In the genomic region with DNA sequence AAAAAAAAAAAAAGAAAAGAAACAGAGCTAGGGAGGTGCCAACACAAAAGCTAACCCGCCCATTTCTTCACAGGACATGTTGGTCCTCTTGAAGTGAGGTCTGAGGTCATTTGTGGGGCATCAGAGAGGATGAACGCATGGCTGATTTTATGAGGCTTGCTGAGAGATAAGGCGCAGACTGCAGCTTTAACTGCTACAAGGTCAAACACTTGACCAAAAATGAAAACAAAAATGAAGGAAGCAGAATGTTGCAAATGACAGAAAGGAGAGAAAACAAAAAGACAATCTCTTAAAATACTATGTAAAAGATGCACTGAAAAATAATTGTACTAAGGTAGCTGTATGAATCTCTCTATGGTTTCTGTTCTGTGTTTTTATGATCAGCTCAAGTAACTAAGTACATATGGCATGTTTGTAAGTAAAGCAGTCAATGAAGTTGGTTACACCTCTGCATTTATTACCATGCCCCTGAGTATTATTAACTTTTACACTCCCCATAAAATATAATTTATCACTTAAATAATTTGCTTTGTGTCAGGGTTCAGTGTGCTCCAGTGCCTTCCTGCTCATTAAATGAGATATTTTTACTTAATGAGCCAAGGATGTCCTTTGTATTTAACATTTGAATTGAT, we compare ENCODE assay signal across 1 cellular context.
TF ChIP-seq lines count a peak whose summit lies in the region.

No MANE protein-coding gene starts in this region.

TF ChIP-seq in HEK293, 187 proteins besides CTCF, POLR2A, EP300 and RAD21 (continued from another document and continues in another):
- TF ChIP-seq, protein P1, sequence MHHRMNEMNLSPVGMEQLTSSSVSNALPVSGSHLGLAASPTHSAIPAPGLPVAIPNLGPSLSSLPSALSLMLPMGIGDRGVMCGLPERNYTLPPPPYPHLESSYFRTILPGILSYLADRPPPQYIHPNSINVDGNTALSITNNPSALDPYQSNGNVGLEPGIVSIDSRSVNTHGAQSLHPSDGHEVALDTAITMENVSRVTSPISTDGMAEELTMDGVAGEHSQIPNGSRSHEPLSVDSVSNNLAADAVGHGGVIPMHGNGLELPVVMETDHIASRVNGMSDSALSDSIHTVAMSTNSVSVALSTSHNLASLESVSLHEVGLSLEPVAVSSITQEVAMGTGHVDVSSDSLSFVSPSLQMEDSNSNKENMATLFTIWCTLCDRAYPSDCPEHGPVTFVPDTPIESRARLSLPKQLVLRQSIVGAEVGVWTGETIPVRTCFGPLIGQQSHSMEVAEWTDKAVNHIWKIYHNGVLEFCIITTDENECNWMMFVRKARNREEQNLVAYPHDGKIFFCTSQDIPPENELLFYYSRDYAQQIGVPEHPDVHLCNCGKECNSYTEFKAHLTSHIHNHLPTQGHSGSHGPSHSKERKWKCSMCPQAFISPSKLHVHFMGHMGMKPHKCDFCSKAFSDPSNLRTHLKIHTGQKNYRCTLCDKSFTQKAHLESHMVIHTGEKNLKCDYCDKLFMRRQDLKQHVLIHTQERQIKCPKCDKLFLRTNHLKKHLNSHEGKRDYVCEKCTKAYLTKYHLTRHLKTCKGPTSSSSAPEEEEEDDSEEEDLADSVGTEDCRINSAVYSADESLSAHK (tag by site-specific recombination; IDR thresholded peaks at IDR 0.05) = peak; percentile 47
- TF ChIP-seq ZNF394 (tag by site-specific recombination; IDR thresholded peaks at IDR 0.05; ENCODE audit: borderline replicate concordance) (peak; percentile 53; the same call in 1 of the 2 replicates), ZNF600 (tag by site-specific recombination; IDR thresholded peaks at IDR 0.05) (peak; percentile 53; the same call in 1 of the 2 replicates), ZBTB7A (tag by site-specific recombination; IDR thresholded peaks at IDR 0.05; ENCODE audit: low read depth) (no peak), ZBTB21 (tag by site-specific recombination; IDR thresholded peaks at IDR 0.05) (peak; percentile 77), SCRT1 (tag by site-specific recombination; IDR thresholded peaks at IDR 0.05; ENCODE audit: borderline replicate concordance) (peak; percentile 77), ZSCAN30 (tag by site-specific recombination; IDR thresholded peaks at IDR 0.05) (peak; percentile 94), ZBTB8A (tag by site-specific recombination; IDR thresholded peaks at IDR 0.05) (peak; percentile 43), TCF7L2 (IDR thresholded peaks at IDR 0.05; ENCODE audit: borderline replicate concordance, low read depth, low read length) (peak; percentile 71), OVOL3 (tag by site-specific recombination; IDR thresholded peaks at IDR 0.05) (peak; percentile 67; the same call in 1 of the 2 replicates), ZNF132 (tag by site-specific recombination; IDR thresholded peaks at IDR 0.05; ENCODE audit: borderline replicate concordance) (no peak), RBAK (tag by site-specific recombination; IDR thresholded peaks at IDR 0.05) (no peak), ZNF138 (tag by site-specific recombination; IDR thresholded peaks at IDR 0.05; ENCODE audit: borderline replicate concordance) (no peak), ZNF341 (tag by site-specific recombination; IDR thresholded peaks at IDR 0.05; ENCODE audit: low read depth) (0 out of 2 replicates have a peak, but pooled peaks have one; percentile 26), GFI1B (tag by site-specific recombination; IDR thresholded peaks at IDR 0.05) (peak; percentile 66; the same call in 1 of the 2 replicates), ZNF555 (tag by site-specific recombination; conservative IDR thresholded peaks at IDR 0.05) (no peak), ZXDB (tag by site-specific recombination; IDR thresholded peaks at IDR 0.05) (peak; percentile 88), ZNF623 (tag by site-specific recombination; IDR thresholded peaks at IDR 0.05) (no peak), ZNF596 (tag by site-specific recombination; IDR thresholded peaks at IDR 0.05) (0 out of 2 replicates have a peak, but pooled peaks have one; percentile 5), ZNF354C (tag by site-specific recombination; IDR thresholded peaks at IDR 0.05; ENCODE audit: borderline replicate concordance, low read depth) (no peak), ZNF184 (tag by site-specific recombination; IDR thresholded peaks at IDR 0.05) (no peak), HOXA7 (CRISPR knock-in tag; IDR thresholded peaks at IDR 0.05; ENCODE audit: borderline replicate concordance) (no peak), ZNF366 (tag by site-specific recombination; conservative IDR thresholded peaks at IDR 0.05) (peak; percentile 89)
- TF ChIP-seq, protein P2, sequence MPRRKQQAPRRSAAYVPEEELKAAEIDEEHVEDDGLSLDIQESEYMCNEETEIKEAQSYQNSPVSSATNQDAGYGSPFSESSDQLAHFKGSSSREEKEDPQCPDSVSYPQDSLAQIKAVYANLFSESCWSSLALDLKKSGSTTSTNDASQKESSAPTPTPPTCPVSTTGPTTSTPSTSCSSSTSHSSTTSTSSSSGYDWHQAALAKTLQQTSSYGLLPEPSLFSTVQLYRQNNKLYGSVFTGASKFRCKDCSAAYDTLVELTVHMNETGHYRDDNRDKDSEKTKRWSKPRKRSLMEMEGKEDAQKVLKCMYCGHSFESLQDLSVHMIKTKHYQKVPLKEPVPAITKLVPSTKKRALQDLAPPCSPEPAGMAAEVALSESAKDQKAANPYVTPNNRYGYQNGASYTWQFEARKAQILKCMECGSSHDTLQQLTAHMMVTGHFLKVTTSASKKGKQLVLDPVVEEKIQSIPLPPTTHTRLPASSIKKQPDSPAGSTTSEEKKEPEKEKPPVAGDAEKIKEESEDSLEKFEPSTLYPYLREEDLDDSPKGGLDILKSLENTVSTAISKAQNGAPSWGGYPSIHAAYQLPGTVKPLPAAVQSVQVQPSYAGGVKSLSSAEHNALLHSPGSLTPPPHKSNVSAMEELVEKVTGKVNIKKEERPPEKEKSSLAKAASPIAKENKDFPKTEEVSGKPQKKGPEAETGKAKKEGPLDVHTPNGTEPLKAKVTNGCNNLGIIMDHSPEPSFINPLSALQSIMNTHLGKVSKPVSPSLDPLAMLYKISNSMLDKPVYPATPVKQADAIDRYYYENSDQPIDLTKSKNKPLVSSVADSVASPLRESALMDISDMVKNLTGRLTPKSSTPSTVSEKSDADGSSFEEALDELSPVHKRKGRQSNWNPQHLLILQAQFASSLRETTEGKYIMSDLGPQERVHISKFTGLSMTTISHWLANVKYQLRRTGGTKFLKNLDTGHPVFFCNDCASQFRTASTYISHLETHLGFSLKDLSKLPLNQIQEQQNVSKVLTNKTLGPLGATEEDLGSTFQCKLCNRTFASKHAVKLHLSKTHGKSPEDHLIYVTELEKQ (tag by site-specific recombination; IDR thresholded peaks at IDR 0.05; ENCODE audit: borderline replicate concordance) = peak; percentile 90
- TF ChIP-seq, protein P3, sequence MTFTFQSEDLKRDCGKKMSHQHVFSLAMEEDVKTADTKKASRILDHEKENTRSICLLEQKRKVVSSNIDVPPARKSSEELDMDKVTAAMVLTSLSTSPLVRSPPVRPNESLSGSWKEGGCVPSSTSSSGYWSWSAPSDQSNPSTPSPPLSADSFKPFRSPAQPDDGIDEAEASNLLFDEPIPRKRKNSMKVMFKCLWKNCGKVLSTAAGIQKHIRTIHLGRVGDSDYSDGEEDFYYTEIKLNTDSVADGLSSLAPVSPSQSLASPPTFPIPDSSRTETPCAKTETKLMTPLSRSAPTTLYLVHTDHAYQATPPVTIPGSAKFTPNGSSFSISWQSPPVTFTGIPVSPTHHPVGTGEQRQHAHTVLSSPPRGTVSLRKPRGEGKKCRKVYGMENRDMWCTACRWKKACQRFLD (tag by site-specific recombination; IDR thresholded peaks at IDR 0.05) = no peak
- TF ChIP-seq, protein P4, sequence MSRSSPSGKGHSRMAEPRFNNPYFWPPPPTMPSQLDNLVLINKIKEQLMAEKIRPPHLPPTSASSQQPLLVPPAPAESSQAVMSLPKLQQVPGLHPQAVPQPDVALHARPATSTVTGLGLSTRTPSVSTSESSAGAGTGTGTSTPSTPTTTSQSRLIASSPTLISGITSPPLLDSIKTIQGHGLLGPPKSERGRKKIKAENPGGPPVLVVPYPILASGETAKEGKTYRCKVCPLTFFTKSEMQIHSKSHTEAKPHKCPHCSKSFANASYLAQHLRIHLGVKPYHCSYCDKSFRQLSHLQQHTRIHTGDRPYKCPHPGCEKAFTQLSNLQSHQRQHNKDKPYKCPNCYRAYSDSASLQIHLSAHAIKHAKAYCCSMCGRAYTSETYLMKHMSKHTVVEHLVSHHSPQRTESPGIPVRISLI (tag by site-specific recombination; IDR thresholded peaks at IDR 0.05) = 0 out of 2 replicates have a peak, but pooled peaks have one; percentile 58
- TF ChIP-seq, protein P5, sequence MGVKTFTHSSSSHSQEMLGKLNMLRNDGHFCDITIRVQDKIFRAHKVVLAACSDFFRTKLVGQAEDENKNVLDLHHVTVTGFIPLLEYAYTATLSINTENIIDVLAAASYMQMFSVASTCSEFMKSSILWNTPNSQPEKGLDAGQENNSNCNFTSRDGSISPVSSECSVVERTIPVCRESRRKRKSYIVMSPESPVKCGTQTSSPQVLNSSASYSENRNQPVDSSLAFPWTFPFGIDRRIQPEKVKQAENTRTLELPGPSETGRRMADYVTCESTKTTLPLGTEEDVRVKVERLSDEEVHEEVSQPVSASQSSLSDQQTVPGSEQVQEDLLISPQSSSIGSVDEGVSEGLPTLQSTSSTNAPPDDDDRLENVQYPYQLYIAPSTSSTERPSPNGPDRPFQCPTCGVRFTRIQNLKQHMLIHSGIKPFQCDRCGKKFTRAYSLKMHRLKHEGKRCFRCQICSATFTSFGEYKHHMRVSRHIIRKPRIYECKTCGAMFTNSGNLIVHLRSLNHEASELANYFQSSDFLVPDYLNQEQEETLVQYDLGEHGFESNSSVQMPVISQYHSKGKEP (tag by site-specific recombination; IDR thresholded peaks at IDR 0.05) = peak; percentile 100
- TF ChIP-seq, protein P6, sequence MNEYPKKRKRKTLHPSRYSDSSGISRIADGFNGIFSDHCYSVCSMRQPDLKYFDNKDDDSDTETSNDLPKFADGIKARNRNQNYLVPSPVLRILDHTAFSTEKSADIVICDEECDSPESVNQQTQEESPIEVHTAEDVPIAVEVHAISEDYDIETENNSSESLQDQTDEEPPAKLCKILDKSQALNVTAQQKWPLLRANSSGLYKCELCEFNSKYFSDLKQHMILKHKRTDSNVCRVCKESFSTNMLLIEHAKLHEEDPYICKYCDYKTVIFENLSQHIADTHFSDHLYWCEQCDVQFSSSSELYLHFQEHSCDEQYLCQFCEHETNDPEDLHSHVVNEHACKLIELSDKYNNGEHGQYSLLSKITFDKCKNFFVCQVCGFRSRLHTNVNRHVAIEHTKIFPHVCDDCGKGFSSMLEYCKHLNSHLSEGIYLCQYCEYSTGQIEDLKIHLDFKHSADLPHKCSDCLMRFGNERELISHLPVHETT (tag by site-specific recombination; IDR thresholded peaks at IDR 0.05) = peak; percentile 74; the same call in 1 of the 2 replicates
- TF ChIP-seq, protein P7, sequence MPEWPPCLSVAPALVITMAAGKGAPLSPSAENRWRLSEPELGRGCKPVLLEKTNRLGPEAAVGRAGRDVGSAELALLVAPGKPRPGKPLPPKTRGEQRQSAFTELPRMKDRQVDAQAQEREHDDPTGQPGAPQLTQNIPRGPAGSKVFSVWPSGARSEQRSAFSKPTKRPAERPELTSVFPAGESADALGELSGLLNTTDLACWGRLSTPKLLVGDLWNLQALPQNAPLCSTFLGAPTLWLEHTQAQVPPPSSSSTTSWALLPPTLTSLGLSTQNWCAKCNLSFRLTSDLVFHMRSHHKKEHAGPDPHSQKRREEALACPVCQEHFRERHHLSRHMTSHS (tag by site-specific recombination; IDR thresholded peaks at IDR 0.05) = peak; percentile 41; the same call in 1 of the 2 replicates
- TF ChIP-seq, protein P8, sequence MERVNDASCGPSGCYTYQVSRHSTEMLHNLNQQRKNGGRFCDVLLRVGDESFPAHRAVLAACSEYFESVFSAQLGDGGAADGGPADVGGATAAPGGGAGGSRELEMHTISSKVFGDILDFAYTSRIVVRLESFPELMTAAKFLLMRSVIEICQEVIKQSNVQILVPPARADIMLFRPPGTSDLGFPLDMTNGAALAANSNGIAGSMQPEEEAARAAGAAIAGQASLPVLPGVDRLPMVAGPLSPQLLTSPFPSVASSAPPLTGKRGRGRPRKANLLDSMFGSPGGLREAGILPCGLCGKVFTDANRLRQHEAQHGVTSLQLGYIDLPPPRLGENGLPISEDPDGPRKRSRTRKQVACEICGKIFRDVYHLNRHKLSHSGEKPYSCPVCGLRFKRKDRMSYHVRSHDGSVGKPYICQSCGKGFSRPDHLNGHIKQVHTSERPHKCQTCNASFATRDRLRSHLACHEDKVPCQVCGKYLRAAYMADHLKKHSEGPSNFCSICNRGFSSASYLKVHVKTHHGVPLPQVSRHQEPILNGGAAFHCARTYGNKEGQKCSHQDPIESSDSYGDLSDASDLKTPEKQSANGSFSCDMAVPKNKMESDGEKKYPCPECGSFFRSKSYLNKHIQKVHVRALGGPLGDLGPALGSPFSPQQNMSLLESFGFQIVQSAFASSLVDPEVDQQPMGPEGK (tag by site-specific recombination; IDR thresholded peaks at IDR 0.05) = peak; percentile 65; the same call in 1 of the 2 replicates
- TF ChIP-seq, protein P9, sequence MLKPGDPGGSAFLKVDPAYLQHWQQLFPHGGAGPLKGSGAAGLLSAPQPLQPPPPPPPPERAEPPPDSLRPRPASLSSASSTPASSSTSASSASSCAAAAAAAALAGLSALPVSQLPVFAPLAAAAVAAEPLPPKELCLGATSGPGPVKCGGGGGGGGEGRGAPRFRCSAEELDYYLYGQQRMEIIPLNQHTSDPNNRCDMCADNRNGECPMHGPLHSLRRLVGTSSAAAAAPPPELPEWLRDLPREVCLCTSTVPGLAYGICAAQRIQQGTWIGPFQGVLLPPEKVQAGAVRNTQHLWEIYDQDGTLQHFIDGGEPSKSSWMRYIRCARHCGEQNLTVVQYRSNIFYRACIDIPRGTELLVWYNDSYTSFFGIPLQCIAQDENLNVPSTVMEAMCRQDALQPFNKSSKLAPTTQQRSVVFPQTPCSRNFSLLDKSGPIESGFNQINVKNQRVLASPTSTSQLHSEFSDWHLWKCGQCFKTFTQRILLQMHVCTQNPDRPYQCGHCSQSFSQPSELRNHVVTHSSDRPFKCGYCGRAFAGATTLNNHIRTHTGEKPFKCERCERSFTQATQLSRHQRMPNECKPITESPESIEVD (tag by site-specific recombination; IDR thresholded peaks at IDR 0.05) = peak; percentile 95
- TF ChIP-seq, protein P10, sequence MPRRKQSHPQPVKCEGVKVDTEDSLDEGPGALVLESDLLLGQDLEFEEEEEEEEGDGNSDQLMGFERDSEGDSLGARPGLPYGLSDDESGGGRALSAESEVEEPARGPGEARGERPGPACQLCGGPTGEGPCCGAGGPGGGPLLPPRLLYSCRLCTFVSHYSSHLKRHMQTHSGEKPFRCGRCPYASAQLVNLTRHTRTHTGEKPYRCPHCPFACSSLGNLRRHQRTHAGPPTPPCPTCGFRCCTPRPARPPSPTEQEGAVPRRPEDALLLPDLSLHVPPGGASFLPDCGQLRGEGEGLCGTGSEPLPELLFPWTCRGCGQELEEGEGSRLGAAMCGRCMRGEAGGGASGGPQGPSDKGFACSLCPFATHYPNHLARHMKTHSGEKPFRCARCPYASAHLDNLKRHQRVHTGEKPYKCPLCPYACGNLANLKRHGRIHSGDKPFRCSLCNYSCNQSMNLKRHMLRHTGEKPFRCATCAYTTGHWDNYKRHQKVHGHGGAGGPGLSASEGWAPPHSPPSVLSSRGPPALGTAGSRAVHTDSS (tag by site-specific recombination; IDR thresholded peaks at IDR 0.05) = no peak
- TF ChIP-seq, protein P11, sequence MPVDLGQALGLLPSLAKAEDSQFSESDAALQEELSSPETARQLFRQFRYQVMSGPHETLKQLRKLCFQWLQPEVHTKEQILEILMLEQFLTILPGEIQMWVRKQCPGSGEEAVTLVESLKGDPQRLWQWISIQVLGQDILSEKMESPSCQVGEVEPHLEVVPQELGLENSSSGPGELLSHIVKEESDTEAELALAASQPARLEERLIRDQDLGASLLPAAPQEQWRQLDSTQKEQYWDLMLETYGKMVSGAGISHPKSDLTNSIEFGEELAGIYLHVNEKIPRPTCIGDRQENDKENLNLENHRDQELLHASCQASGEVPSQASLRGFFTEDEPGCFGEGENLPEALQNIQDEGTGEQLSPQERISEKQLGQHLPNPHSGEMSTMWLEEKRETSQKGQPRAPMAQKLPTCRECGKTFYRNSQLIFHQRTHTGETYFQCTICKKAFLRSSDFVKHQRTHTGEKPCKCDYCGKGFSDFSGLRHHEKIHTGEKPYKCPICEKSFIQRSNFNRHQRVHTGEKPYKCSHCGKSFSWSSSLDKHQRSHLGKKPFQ (tag by site-specific recombination; IDR thresholded peaks at IDR 0.05) = peak; percentile 71
